ENCODE assay signal across 1 cellular context in the genomic region with DNA sequence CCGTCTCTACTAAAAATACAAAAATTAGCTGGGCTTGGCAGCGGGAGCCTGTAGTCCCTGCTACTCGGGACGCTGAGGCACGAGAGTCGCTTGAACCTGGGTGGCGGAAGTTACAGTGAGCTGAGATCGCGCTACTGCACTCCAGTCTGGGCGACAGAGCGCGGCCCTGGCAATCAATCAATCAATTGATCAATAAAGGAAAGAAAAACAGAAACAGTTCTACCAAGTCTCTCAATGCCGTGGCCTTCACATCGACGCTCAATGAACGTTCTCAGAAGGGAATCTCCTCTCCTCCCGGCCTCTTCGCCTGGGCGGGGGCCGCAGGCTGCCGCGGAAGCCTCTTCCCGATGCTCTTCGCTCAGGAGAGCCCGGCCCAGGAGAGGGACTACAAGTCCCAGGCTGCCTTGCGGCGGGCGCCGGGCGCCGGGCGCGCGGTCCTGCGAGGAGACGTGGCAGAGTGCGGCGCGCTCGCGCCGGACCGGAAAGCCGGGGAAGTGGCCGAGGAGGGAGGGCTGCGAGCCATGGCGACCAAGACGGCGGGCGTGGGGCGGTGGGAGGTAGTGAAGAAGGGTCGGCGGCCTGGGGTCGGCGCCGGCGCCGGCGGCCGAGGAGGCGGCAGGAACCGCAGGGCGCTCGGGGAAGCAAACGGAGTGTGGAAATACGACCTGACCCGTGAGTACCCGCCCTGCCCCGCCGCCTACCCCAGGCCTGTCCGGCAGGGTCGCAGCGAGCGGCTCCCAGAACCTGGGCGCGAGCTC.
A peak's percentile ranks its signal among the peaks of the same experiment; 100 is the strongest.
TF ChIP-seq lines count a peak whose summit lies in the region.

A gene with protein sequence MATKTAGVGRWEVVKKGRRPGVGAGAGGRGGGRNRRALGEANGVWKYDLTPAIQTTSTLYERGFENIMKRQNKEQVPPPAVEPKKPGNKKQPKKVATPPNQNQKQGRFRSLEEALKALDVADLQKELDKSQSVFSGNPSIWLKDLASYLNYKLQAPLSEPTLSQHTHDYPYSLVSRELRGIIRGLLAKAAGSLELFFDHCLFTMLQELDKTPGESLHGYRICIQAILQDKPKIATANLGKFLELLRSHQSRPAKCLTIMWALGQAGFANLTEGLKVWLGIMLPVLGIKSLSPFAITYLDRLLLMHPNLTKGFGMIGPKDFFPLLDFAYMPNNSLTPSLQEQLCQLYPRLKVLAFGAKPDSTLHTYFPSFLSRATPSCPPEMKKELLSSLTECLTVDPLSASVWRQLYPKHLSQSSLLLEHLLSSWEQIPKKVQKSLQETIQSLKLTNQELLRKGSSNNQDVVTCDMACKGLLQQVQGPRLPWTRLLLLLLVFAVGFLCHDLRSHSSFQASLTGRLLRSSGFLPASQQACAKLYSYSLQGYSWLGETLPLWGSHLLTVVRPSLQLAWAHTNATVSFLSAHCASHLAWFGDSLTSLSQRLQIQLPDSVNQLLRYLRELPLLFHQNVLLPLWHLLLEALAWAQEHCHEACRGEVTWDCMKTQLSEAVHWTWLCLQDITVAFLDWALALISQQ (plus strand): TSS at position 471 of the 758 bp plus-strand sequence. CDS start 51 bp downstream, at position 522.

TF ChIP-seq in HepG2, 621 proteins besides CTCF, POLR2A, EP300 and RAD21 (continued from another document and continues in another):
- TF ChIP-seq, protein P1, sequence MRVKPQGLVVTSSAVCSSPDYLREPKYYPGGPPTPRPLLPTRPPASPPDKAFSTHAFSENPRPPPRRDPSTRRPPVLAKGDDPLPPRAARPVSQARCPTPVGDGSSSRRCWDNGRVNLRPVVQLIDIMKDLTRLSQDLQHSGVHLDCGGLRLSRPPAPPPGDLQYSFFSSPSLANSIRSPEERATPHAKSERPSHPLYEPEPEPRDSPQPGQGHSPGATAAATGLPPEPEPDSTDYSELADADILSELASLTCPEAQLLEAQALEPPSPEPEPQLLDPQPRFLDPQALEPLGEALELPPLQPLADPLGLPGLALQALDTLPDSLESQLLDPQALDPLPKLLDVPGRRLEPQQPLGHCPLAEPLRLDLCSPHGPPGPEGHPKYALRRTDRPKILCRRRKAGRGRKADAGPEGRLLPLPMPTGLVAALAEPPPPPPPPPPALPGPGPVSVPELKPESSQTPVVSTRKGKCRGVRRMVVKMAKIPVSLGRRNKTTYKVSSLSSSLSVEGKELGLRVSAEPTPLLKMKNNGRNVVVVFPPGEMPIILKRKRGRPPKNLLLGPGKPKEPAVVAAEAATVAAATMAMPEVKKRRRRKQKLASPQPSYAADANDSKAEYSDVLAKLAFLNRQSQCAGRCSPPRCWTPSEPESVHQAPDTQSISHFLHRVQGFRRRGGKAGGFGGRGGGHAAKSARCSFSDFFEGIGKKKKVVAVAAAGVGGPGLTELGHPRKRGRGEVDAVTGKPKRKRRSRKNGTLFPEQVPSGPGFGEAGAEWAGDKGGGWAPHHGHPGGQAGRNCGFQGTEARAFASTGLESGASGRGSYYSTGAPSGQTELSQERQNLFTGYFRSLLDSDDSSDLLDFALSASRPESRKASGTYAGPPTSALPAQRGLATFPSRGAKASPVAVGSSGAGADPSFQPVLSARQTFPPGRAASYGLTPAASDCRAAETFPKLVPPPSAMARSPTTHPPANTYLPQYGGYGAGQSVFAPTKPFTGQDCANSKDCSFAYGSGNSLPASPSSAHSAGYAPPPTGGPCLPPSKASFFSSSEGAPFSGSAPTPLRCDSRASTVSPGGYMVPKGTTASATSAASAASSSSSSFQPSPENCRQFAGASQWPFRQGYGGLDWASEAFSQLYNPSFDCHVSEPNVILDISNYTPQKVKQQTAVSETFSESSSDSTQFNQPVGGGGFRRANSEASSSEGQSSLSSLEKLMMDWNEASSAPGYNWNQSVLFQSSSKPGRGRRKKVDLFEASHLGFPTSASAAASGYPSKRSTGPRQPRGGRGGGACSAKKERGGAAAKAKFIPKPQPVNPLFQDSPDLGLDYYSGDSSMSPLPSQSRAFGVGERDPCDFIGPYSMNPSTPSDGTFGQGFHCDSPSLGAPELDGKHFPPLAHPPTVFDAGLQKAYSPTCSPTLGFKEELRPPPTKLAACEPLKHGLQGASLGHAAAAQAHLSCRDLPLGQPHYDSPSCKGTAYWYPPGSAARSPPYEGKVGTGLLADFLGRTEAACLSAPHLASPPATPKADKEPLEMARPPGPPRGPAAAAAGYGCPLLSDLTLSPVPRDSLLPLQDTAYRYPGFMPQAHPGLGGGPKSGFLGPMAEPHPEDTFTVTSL (CRISPR knock-in tag; IDR thresholded peaks at IDR 0.05; ENCODE audit: borderline replicate concordance) = no peak
- no peak for TF ChIP-seq SMARCE1 (IDR thresholded peaks at IDR 0.05; ENCODE audit: borderline replicate concordance)
- no peak; the same call in none of the 2 replicates for TF ChIP-seq MIER2 (CRISPR knock-in tag; IDR thresholded peaks at IDR 0.05)
- TF ChIP-seq ZNF772 (CRISPR knock-in tag; IDR thresholded peaks at IDR 0.05) = peak; percentile 79; the same call in 1 of the 2 replicates
- TF ChIP-seq HIVEP1 (CRISPR knock-in tag; IDR thresholded peaks at IDR 0.05) = no peak; the same call in 1 of the 2 replicates
- TF ChIP-seq, protein P2, sequence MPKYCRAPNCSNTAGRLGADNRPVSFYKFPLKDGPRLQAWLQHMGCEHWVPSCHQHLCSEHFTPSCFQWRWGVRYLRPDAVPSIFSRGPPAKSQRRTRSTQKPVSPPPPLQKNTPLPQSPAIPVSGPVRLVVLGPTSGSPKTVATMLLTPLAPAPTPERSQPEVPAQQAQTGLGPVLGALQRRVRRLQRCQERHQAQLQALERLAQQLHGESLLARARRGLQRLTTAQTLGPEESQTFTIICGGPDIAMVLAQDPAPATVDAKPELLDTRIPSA (CRISPR knock-in tag; IDR thresholded peaks at IDR 0.05; ENCODE audit: borderline replicate concordance) = no peak
- TF ChIP-seq MXI1 (IDR thresholded peaks at IDR 0.05; ENCODE audit: borderline replicate concordance, low read depth, low read length) = peak; percentile 91; the same call in 2 of the 3 replicates
- TF ChIP-seq, protein P3, sequence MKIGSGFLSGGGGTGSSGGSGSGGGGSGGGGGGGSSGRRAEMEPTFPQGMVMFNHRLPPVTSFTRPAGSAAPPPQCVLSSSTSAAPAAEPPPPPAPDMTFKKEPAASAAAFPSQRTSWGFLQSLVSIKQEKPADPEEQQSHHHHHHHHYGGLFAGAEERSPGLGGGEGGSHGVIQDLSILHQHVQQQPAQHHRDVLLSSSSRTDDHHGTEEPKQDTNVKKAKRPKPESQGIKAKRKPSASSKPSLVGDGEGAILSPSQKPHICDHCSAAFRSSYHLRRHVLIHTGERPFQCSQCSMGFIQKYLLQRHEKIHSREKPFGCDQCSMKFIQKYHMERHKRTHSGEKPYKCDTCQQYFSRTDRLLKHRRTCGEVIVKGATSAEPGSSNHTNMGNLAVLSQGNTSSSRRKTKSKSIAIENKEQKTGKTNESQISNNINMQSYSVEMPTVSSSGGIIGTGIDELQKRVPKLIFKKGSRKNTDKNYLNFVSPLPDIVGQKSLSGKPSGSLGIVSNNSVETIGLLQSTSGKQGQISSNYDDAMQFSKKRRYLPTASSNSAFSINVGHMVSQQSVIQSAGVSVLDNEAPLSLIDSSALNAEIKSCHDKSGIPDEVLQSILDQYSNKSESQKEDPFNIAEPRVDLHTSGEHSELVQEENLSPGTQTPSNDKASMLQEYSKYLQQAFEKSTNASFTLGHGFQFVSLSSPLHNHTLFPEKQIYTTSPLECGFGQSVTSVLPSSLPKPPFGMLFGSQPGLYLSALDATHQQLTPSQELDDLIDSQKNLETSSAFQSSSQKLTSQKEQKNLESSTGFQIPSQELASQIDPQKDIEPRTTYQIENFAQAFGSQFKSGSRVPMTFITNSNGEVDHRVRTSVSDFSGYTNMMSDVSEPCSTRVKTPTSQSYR (CRISPR knock-in tag; IDR thresholded peaks at IDR 0.05; ENCODE audit: borderline replicate concordance) = peak; percentile 39; the same call in 1 of the 2 replicates
- TF ChIP-seq ZNF629 (CRISPR knock-in tag; conservative IDR thresholded peaks at IDR 0.05) = 0 out of 2 replicates have a peak, but pooled peaks have one; percentile 11
- no peak for TF ChIP-seq ZNF530 (CRISPR knock-in tag; IDR thresholded peaks at IDR 0.05; ENCODE audit: low read depth)
- TF ChIP-seq CBX5 (CRISPR knock-in tag; IDR thresholded peaks at IDR 0.05; ENCODE audit: borderline replicate concordance) = no peak
- TF ChIP-seq ZNF556 (CRISPR knock-in tag; IDR thresholded peaks at IDR 0.05; ENCODE audit: borderline replicate concordance) = peak; percentile 95
- TF ChIP-seq RFX3 (CRISPR knock-in tag; IDR thresholded peaks at IDR 0.05) = no peak
- TF ChIP-seq, protein P4, sequence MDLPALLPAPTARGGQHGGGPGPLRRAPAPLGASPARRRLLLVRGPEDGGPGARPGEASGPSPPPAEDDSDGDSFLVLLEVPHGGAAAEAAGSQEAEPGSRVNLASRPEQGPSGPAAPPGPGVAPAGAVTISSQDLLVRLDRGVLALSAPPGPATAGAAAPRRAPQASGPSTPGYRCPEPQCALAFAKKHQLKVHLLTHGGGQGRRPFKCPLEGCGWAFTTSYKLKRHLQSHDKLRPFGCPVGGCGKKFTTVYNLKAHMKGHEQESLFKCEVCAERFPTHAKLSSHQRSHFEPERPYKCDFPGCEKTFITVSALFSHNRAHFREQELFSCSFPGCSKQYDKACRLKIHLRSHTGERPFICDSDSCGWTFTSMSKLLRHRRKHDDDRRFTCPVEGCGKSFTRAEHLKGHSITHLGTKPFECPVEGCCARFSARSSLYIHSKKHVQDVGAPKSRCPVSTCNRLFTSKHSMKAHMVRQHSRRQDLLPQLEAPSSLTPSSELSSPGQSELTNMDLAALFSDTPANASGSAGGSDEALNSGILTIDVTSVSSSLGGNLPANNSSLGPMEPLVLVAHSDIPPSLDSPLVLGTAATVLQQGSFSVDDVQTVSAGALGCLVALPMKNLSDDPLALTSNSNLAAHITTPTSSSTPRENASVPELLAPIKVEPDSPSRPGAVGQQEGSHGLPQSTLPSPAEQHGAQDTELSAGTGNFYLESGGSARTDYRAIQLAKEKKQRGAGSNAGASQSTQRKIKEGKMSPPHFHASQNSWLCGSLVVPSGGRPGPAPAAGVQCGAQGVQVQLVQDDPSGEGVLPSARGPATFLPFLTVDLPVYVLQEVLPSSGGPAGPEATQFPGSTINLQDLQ (CRISPR knock-in tag; IDR thresholded peaks at IDR 0.05) = peak; percentile 55; the same call in 1 of the 2 replicates
- peak; percentile 74; the same call in 1 of the 2 replicates for TF ChIP-seq ZNF136 (CRISPR knock-in tag; IDR thresholded peaks at IDR 0.05; ENCODE audit: low read depth)
- TF ChIP-seq ARNTL (CRISPR knock-in tag; IDR thresholded peaks at IDR 0.05) = peak; percentile 66; the same call in 1 of the 2 replicates
- TF ChIP-seq GPN1 (CRISPR knock-in tag; IDR thresholded peaks at IDR 0.05; ENCODE audit: borderline replicate concordance) = peak; percentile 0; the same call in 1 of the 2 replicates
- TF ChIP-seq, protein P5, sequence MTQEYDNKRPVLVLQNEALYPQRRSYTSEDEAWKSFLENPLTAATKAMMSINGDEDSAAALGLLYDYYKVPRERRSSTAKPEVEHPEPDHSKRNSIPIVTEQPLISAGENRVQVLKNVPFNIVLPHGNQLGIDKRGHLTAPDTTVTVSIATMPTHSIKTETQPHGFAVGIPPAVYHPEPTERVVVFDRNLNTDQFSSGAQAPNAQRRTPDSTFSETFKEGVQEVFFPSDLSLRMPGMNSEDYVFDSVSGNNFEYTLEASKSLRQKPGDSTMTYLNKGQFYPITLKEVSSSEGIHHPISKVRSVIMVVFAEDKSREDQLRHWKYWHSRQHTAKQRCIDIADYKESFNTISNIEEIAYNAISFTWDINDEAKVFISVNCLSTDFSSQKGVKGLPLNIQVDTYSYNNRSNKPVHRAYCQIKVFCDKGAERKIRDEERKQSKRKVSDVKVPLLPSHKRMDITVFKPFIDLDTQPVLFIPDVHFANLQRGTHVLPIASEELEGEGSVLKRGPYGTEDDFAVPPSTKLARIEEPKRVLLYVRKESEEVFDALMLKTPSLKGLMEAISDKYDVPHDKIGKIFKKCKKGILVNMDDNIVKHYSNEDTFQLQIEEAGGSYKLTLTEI (CRISPR knock-in tag; conservative IDR thresholded peaks at IDR 0.05) = no peak
- no peak for TF ChIP-seq HDAC6 (IDR thresholded peaks at IDR 0.05; ENCODE audit: low read depth, low read length)
- TF ChIP-seq, protein P6, sequence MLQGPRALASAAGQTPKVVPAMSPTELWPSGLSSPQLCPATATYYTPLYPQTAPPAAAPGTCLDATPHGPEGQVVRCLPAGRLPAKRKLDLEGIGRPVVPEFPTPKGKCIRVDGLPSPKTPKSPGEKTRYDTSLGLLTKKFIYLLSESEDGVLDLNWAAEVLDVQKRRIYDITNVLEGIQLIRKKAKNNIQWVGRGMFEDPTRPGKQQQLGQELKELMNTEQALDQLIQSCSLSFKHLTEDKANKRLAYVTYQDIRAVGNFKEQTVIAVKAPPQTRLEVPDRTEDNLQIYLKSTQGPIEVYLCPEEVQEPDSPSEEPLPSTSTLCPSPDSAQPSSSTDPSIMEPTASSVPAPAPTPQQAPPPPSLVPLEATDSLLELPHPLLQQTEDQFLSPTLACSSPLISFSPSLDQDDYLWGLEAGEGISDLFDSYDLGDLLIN (CRISPR knock-in tag; IDR thresholded peaks at IDR 0.05; ENCODE audit: borderline replicate concordance) = peak; percentile 93; the same call in 1 of the 2 replicates
- no peak for TF ChIP-seq ZNF17 (CRISPR knock-in tag; IDR thresholded peaks at IDR 0.05)
- no peak for TF ChIP-seq ATAD3A (CRISPR knock-in tag; IDR thresholded peaks at IDR 0.05)
- TF ChIP-seq KDM3A (CRISPR knock-in tag; IDR thresholded peaks at IDR 0.05; ENCODE audit: low read depth) = no peak
- TF ChIP-seq HCFC1 (IDR thresholded peaks at IDR 0.05; ENCODE audit: low read depth, low read length) = peak; percentile 89
- TF ChIP-seq MTF2 (CRISPR knock-in tag; IDR thresholded peaks at IDR 0.05; ENCODE audit: borderline replicate concordance) = peak; percentile 64; the same call in 1 of the 2 replicates
- TF ChIP-seq, protein P7, sequence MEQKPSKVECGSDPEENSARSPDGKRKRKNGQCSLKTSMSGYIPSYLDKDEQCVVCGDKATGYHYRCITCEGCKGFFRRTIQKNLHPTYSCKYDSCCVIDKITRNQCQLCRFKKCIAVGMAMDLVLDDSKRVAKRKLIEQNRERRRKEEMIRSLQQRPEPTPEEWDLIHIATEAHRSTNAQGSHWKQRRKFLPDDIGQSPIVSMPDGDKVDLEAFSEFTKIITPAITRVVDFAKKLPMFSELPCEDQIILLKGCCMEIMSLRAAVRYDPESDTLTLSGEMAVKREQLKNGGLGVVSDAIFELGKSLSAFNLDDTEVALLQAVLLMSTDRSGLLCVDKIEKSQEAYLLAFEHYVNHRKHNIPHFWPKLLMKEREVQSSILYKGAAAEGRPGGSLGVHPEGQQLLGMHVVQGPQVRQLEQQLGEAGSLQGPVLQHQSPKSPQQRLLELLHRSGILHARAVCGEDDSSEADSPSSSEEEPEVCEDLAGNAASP (CRISPR knock-in tag; IDR thresholded peaks at IDR 0.05; ENCODE audit: borderline replicate concordance) = no peak
- TF ChIP-seq, protein P8, sequence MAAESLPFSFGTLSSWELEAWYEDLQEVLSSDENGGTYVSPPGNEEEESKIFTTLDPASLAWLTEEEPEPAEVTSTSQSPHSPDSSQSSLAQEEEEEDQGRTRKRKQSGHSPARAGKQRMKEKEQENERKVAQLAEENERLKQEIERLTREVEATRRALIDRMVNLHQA (CRISPR knock-in tag; IDR thresholded peaks at IDR 0.05) = peak; percentile 69; the same call in 1 of the 2 replicates
- TF ChIP-seq, protein P9, sequence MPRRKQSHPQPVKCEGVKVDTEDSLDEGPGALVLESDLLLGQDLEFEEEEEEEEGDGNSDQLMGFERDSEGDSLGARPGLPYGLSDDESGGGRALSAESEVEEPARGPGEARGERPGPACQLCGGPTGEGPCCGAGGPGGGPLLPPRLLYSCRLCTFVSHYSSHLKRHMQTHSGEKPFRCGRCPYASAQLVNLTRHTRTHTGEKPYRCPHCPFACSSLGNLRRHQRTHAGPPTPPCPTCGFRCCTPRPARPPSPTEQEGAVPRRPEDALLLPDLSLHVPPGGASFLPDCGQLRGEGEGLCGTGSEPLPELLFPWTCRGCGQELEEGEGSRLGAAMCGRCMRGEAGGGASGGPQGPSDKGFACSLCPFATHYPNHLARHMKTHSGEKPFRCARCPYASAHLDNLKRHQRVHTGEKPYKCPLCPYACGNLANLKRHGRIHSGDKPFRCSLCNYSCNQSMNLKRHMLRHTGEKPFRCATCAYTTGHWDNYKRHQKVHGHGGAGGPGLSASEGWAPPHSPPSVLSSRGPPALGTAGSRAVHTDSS (CRISPR knock-in tag; conservative IDR thresholded peaks at IDR 0.05) = peak; percentile 74; the same call in 1 of the 2 replicates
- TF ChIP-seq KMT2B (CRISPR knock-in tag; IDR thresholded peaks at IDR 0.05) = peak; percentile 89
- TF ChIP-seq MBNL3 (CRISPR knock-in tag; conservative IDR thresholded peaks at IDR 0.05) = no peak
